12 cellular contexts compared by ENCODE assay signal in genomic region chr2:195407782-195408181, GRCh38.
DNase-seq lines count a peak whose midpoint lies in the region; ATAC-seq and TF ChIP-seq lines count a peak whose summit lies in the region.
"Had no signal": no experiment of that assay in that cellular context is flagged by ENCODE, and none has a peak within 500 bp of the region (broad histone marks: within the 10 kb centered on the region; RNA-seq: fewer than 3 reads in every experiment).

No MANE protein-coding gene starts in this region.

- no peak for TF ChIP-seq CTCF in GM23338 (conservative IDR thresholded peaks at IDR 0.05; ENCODE audit: low read depth in 2 of 2)
- TF ChIP-seq CTCF in fibroblast of lung (conservative IDR thresholded peaks at IDR 0.05 in 1 of 2, IDR thresholded peaks at IDR 0.05 in 1 of 2; ENCODE audit: low read depth in 1 of 2, low read length in 2 of 2): no peak

- no peaks in the 10 kb centered on the region for H3F3A ChIP-seq in GM23338 (replicated peaks; ENCODE audit: low read depth)

- H3K36me3 Mint-ChIP-seq in GM23338 (ENCODE audit: low read depth): no peaks in the 10 kb centered on the region
- H3K36me3 Mint-ChIP-seq in CD8-positive, alpha-beta memory T cell: no peaks in the 10 kb centered on the region
- H3K36me3 Mint-ChIP-seq: naive B cell had no signal

- H3K4me1 ChIP-seq in GM23338 (ENCODE audit: insufficient read depth) (peaks cover 20% of the 10 kb centered on the region), fibroblast of lung (ENCODE audit: control insufficient read depth, extremely low read depth, insufficient read depth, low read length) (no peaks in the 10 kb centered on the region)
- no peaks in the 10 kb centered on the region for H3K4me1 ChIP-seq in CD8-positive, alpha-beta memory T cell (ENCODE audit: insufficient read depth, low read length)
- H3K4me1 ChIP-seq: upper lobe of right lung had no signal

- no peaks in the 10 kb centered on the region for H3K9me3 Mint-ChIP-seq in GM23338
- no peaks in the 10 kb centered on the region for H3K9me3 Mint-ChIP-seq in CD8-positive, alpha-beta memory T cell

- H3K27me3 Mint-ChIP-seq in GM23338 (ENCODE audit: insufficient read depth, low read depth, poor library complexity): no peaks in the 10 kb centered on the region
- H3K27me3 Mint-ChIP-seq in CD8-positive, alpha-beta memory T cell: no peaks in the 10 kb centered on the region
- H3K27me3 Mint-ChIP-seq: naive B cell had no signal

- H3K79me2 ChIP-seq in GM23338 (replicated peaks; ENCODE audit: insufficient read depth) (no peaks in the 10 kb centered on the region), fibroblast of lung (ENCODE audit: control insufficient read depth, insufficient read depth, low read length) (no peaks in the 10 kb centered on the region)

- peak overlapping the region; percentile 34; the same call in 1 of the 2 replicates for H3K27ac Mint-ChIP-seq in GM23338
- no peak overlapping the region for H3K27ac Mint-ChIP-seq in CD8-positive, alpha-beta memory T cell
- H3K27ac Mint-ChIP-seq: activated CD8-positive, alpha-beta T cell treated with anti-CD3 and anti-CD28 coated beads, Interleukin-2, amount 10 ng/mL, durations not matched to agents 7 days and 5 days; naive B cell had no signal

- H3K4me1 Mint-ChIP-seq in GM23338: peaks cover 16% of the 10 kb centered on the region
- H3K4me1 Mint-ChIP-seq in CD8-positive, alpha-beta memory T cell: no peaks in the 10 kb centered on the region

- no peak overlapping the region for H3K4me3 Mint-ChIP-seq in GM23338
- H3K4me3 Mint-ChIP-seq in CD8-positive, alpha-beta memory T cell: no peak overlapping the region
- H3K4me3 Mint-ChIP-seq: activated CD8-positive, alpha-beta T cell treated with anti-CD3 and anti-CD28 coated beads, Interleukin-2, amount 10 ng/mL, durations not matched to agents 7 days and 5 days; naive B cell had no signal

- H3K4me3 ChIP-seq in GM23338: no peak overlapping the region
- H3K4me3 ChIP-seq in fibroblast of lung (replicated peaks in 1 of 4; ENCODE audit: control extremely low read depth in 1 of 4, insufficient read depth in 1 of 4, low read depth in 3 of 4, low read length in 4 of 4): no peak overlapping the region
- H3K4me3 ChIP-seq in CD8-positive, alpha-beta memory T cell (ENCODE audit: low read length): no peak overlapping the region
- H3K4me3 ChIP-seq: upper lobe of right lung had no signal

- no peak overlapping the region for H3K27ac ChIP-seq in GM23338 (ENCODE audit: low read depth)
- no peak overlapping the region for H3K27ac ChIP-seq in fibroblast of lung (ENCODE audit: insufficient read depth, low read length)
- no peak overlapping the region for H3K27ac ChIP-seq in CD8-positive, alpha-beta memory T cell (ENCODE audit: low read depth, low read length)
- H3K27ac ChIP-seq: upper lobe of right lung had no signal

- no peaks in the 10 kb centered on the region for H3K9me2 ChIP-seq in GM23338 (ENCODE audit: insufficient read depth)

- H3K27me3 ChIP-seq in GM23338 (ENCODE audit: insufficient read depth) (no peaks in the 10 kb centered on the region), fibroblast of lung (ENCODE audit: control insufficient read depth, insufficient read depth, low read length) (no peaks in the 10 kb centered on the region)
- no peaks in the 10 kb centered on the region for H3K27me3 ChIP-seq in CD8-positive, alpha-beta memory T cell (ENCODE audit: insufficient read depth, low read length, poor library complexity, severe bottlenecking)
- H3K27me3 ChIP-seq: upper lobe of right lung had no signal

- H4K20me1 ChIP-seq in GM23338 (replicated peaks; ENCODE audit: insufficient read depth): no peaks in the 10 kb centered on the region
- H4K20me1 ChIP-seq in fibroblast of lung (ENCODE audit: control insufficient read depth, extremely low read depth, insufficient read depth, low read length): no peaks in the 10 kb centered on the region

- no peaks in the 10 kb centered on the region for H3K9me3 ChIP-seq in fibroblast of lung (ENCODE audit: control insufficient read depth, insufficient read depth, low read depth, low read length)
- no peaks in the 10 kb centered on the region for H3K9me3 ChIP-seq in CD8-positive, alpha-beta memory T cell (ENCODE audit: low read length)
- H3K9me3 ChIP-seq: upper lobe of right lung had no signal

- no peak overlapping the region for H3K9ac ChIP-seq in fibroblast of lung (ENCODE audit: insufficient read depth, low read length)

- H3K36me3 ChIP-seq in GM23338 (ENCODE audit: insufficient read depth) (no peaks in the 10 kb centered on the region), fibroblast of lung (ENCODE audit: control insufficient read depth, insufficient read depth, low read length) (no peaks in the 10 kb centered on the region)
- H3K36me3 ChIP-seq in CD8-positive, alpha-beta memory T cell (ENCODE audit: insufficient read depth, low read length): no peaks in the 10 kb centered on the region
- H3K36me3 ChIP-seq: upper lobe of right lung had no signal

- CTCF ChIA-PET in CD8-positive, alpha-beta memory T cell (lab: Charles Lee): no interaction called here

- ATAC-seq in GM23338 (no peak), HG03097 (IDR thresholded peaks at IDR 0.05; ENCODE audit: low FRiP score, unreplicated experiment) (no peak)
- ATAC-seq: activated CD8-positive, alpha-beta T cell treated with anti-CD3 and anti-CD28 coated beads, Interleukin-2, amount 10 ng/mL, durations not matched to agents 7 days and 5 days; upper lobe of right lung had no signal

- DNase-seq in A172 (ENCODE audit: low spot score) (peak; percentile 23), GM23338 (ENCODE audit: low spot score) (no peak), NOMO-1 treated with DMSO at 0.1 percent for 48 hours (lab: John Stamatoyannopoulos, UW; ENCODE audit: unreplicated experiment) (peak; percentile 31), fibroblast of lung (ENCODE audit: low read depth in 2 of 2) (peak; percentile 37 to 45), nucleus accumbens (lab: John Stamatoyannopoulos, UW) (no peak), cerebellar cortex (ENCODE audit: low spot score) (no peak)
- no peak for DNase-seq in CD8-positive, alpha-beta memory T cell
- DNase-seq: activated CD8-positive, alpha-beta T cell treated with anti-CD3 and anti-CD28 coated beads, Interleukin-2, amount 10 ng/mL, durations not matched to agents 7 days and 5 days; activated effector memory CD4-positive, alpha-beta T cell treated with Interleukin-2 at 50 U/mL for 16 hours; naive B cell; upper lobe of right lung had no signal

- H3K4me2 ChIP-seq in GM23338 (no peak overlapping the region), fibroblast of lung (ENCODE audit: extremely low read depth, insufficient read depth, low read length) (no peak overlapping the region)

- H2AFZ ChIP-seq in GM23338 (peak overlapping the region; percentile 78), fibroblast of lung (ENCODE audit: low read length) (no peak overlapping the region)

- POLR2A ChIA-PET in CD8-positive, alpha-beta memory T cell (lab: Charles Lee): no interaction called here

TF ChIP-seq in GM23338, 12 proteins besides CTCF, POLR2A, EP300 and RAD21:
- TF ChIP-seq STAT1 (IDR thresholded peaks at IDR 0.05; ENCODE audit: unreplicated experiment): no peak
- no peak for TF ChIP-seq ETS1 (IDR thresholded peaks at IDR 0.05)
- no peak for TF ChIP-seq NANOG (IDR thresholded peaks at IDR 0.05; ENCODE audit: borderline replicate concordance)
- TF ChIP-seq, protein P1, sequence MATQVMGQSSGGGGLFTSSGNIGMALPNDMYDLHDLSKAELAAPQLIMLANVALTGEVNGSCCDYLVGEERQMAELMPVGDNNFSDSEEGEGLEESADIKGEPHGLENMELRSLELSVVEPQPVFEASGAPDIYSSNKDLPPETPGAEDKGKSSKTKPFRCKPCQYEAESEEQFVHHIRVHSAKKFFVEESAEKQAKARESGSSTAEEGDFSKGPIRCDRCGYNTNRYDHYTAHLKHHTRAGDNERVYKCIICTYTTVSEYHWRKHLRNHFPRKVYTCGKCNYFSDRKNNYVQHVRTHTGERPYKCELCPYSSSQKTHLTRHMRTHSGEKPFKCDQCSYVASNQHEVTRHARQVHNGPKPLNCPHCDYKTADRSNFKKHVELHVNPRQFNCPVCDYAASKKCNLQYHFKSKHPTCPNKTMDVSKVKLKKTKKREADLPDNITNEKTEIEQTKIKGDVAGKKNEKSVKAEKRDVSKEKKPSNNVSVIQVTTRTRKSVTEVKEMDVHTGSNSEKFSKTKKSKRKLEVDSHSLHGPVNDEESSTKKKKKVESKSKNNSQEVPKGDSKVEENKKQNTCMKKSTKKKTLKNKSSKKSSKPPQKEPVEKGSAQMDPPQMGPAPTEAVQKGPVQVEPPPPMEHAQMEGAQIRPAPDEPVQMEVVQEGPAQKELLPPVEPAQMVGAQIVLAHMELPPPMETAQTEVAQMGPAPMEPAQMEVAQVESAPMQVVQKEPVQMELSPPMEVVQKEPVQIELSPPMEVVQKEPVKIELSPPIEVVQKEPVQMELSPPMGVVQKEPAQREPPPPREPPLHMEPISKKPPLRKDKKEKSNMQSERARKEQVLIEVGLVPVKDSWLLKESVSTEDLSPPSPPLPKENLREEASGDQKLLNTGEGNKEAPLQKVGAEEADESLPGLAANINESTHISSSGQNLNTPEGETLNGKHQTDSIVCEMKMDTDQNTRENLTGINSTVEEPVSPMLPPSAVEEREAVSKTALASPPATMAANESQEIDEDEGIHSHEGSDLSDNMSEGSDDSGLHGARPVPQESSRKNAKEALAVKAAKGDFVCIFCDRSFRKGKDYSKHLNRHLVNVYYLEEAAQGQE (IDR thresholded peaks at IDR 0.05; ENCODE audit: unreplicated experiment): no peak

Comparison
In these comparisons a context has a peak if more than half of its experiments do, and no peak if none do; other contexts are left out.
1. DNase-seq: peak in A172 (single experiment), NOMO-1 treated with DMSO at 0.1 percent for 48 hours (single experiment) and fibroblast of lung (2 of 2); none in GM23338 (single experiment), nucleus accumbens (0 of 56), cerebellar cortex (single experiment) and CD8-positive, alpha-beta memory T cell (0 of 5).